In the genomic region with DNA sequence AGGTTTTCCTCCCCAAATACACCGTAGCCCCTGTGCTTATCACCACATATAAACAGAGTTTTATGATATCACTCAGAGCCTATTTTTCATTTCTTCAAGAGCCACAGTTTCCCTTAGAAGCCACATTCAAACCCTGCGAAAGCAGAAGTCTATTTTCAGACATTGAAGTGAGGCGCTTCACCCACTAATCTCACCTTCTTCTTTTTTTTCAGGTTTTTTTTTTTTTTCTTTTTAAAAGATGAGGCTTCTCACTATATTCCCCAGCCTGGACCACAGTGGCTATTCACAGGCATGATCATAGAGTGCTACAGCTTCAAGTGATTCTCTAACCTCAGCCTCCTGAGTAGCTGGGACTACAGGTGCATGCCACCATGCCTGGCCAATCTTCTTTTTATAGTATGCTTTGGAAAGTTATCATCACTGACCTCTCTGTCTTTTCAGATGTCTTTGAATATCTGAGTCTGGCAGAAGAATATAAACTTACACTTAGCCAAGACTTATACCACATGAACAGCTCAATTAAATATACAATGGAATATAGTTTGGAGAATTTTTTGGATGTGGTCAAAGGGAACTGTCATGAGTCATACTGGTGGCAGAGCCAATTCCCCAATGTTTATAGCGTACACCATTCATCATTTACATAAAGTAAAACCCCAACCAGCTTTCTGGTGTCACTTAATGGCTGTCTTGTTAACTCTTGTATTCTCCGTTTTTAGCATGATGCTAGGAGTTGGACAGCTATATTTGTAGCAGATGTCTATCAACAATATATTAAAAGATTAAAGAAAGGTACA, we compare ENCODE assay signal across 13 cellular contexts. TPM values are rescaled to one million over a fixed set of nuclear protein-coding genes. Genes with fewer than 3 reads are reported as not detected.
DNase-seq lines count a peak whose midpoint lies in the region; ATAC-seq and TF ChIP-seq lines count a peak whose summit lies in the region.
"Had no signal": no experiment of that assay in that cellular context is flagged by ENCODE, and none has a peak within 500 bp of the region (broad histone marks: within the 10 kb centered on the region; RNA-seq: fewer than 3 reads in every experiment).

No MANE protein-coding gene starts in this region.

- TF ChIP-seq CTCF in OCI-LY7 (conservative IDR thresholded peaks at IDR 0.05; ENCODE audit: low read length): no peak
- no peak for TF ChIP-seq CTCF in activated CD8-positive, alpha-beta T cell treated with anti-CD3 and anti-CD28 coated beads for 36 hours (IDR thresholded peaks at IDR 0.05)

- H3K9me3 ChIP-seq in OCI-LY7 (ENCODE audit: low read length): peaks cover 7% of the 10 kb centered on the region; the same call in 1 of the 2 replicates

- H4K20me1 ChIP-seq in OCI-LY7 (ENCODE audit: insufficient read depth, low read length): no peaks in the 10 kb centered on the region
- H4K20me1 ChIP-seq: BLaER1 treated with 17β-estradiol and CSF1 and Interleukin-3, amounts not matched to agents 10 nM and 100 nM had no signal

- no peak overlapping the region for H3K4me2 ChIP-seq in OCI-LY7 (ENCODE audit: low read length)
- H3K4me2 ChIP-seq: BLaER1 treated with 17β-estradiol and CSF1 and Interleukin-3, amounts not matched to agents 10 nM and 100 nM had no signal

- peak overlapping the region; percentile 42 for H2AFZ ChIP-seq in OCI-LY7 (ENCODE audit: low read length)

- H3K36me3 ChIP-seq in OCI-LY7 (ENCODE audit: insufficient read depth, low read length): peaks cover 3% of the 10 kb centered on the region; the same call in 1 of the 2 replicates
- H3K36me3 ChIP-seq: BLaER1 treated with 17β-estradiol and CSF1 and Interleukin-3, amounts not matched to agents 10 nM and 100 nM had no signal

- peaks cover 2% of the 10 kb centered on the region for H3K27me3 Mint-ChIP-seq in activated CD8-positive, alpha-beta T cell treated with anti-CD3 and anti-CD28 coated beads for 36 hours

- POLR2A ChIA-PET in OCI-LY7 (lab: Charles Lee): interaction anchor here (0.5 to 2.4 kb wide), 15 partner anchors 8 to 343 kb away, joined by 3 to 10 read pairs (median 4); no protein-coding TSS in a partner anchor
- POLR2A ChIA-PET in activated CD8-positive, alpha-beta T cell treated with anti-CD3 and anti-CD28 coated beads for 36 hours (lab: Charles Lee): no interaction called here

- BruUV-seq in OCI-LY7 (replicated peaks; lab: Mats Ljungman, UMichigan): no TSS peak

- no peaks in the 10 kb centered on the region for H3K36me3 Mint-ChIP-seq in activated CD8-positive, alpha-beta T cell treated with anti-CD3 and anti-CD28 coated beads for 36 hours (ENCODE audit: low read depth)

- H3K27ac Mint-ChIP-seq in activated CD8-positive, alpha-beta T cell treated with anti-CD3 and anti-CD28 coated beads for 36 hours: no peak overlapping the region

- H3K27ac ChIP-seq in OCI-LY7 (ENCODE audit: low read depth, low read length, poor library complexity, severe bottlenecking): no peak overlapping the region
- H3K27ac ChIP-seq: BLaER1 treated with 17β-estradiol and CSF1 and Interleukin-3, amounts not matched to agents 10 nM and 100 nM had no signal

- intact Hi-C loops in OCI-LY7 (cut with micrococcal nuclease; ENCODE audit: unreplicated experiment): no loop called here
- intact Hi-C loops in activated CD8-positive, alpha-beta T cell treated with anti-CD3 and anti-CD28 coated beads for 36 hours (cut with micrococcal nuclease): no loop called here

- CTCF ChIA-PET in OCI-LY7 (lab: Charles Lee; ENCODE audit: unreplicated experiment): no interaction called here
- CTCF ChIA-PET in activated CD8-positive, alpha-beta T cell treated with anti-CD3 and anti-CD28 coated beads for 36 hours (lab: Charles Lee): no interaction called here

- ATAC-seq in GM18498 (IDR thresholded peaks at IDR 0.05; ENCODE audit: unreplicated experiment) (peak; percentile 84), GM21367 (IDR thresholded peaks at IDR 0.05; ENCODE audit: unreplicated experiment) (peak; percentile 69), HG03060 (IDR thresholded peaks at IDR 0.05; ENCODE audit: low read depth, unreplicated experiment) (peak; percentile 68)
- no peak for ATAC-seq in activated CD8-positive, alpha-beta T cell treated with anti-CD3 and anti-CD28 coated beads for 36 hours

- H3K79me2 ChIP-seq in OCI-LY7 (ENCODE audit: insufficient read depth, low read depth, low read length): no peaks in the 10 kb centered on the region

- no peak overlapping the region for H3K4me3 Mint-ChIP-seq in activated CD8-positive, alpha-beta T cell treated with anti-CD3 and anti-CD28 coated beads for 36 hours

- DNase-seq in OCI-LY7 (ENCODE audit: low spot score) (no peak), activated gamma-delta T cell treated with Interleukin-2 at 50 U/mL for 16 hours (no peak), NCI-H146 (lab: John Stamatoyannopoulos, UW) (no peak), SKM-1 treated with dmso at 0.1 percent for 144 hours (lab: John Stamatoyannopoulos, UW; ENCODE audit: unreplicated experiment) (no peak)
- no peak for DNase-seq in activated CD8-positive, alpha-beta T cell treated with anti-CD3 and anti-CD28 coated beads for 36 hours
- DNase-seq: dermis blood vessel endothelial cell; Kasumi-1; NK-92 treated with Interleukin-12 subunit alpha and Interleukin-12 subunit beta, amount 100 ng/mL, for 24 hours; stimulated activated CD4-positive, alpha-beta T cell treated with anti-CD3 and anti-CD28 coated beads, Interleukin-1b, Interleukin-23, amount 100 ng/mL, for 48 hours had no signal

- H3K4me1 ChIP-seq in OCI-LY7 (ENCODE audit: insufficient read depth, low read length, poor library complexity, severe bottlenecking): peaks cover 7% of the 10 kb centered on the region

- H3K4me1 Mint-ChIP-seq in activated CD8-positive, alpha-beta T cell treated with anti-CD3 and anti-CD28 coated beads for 36 hours (ENCODE audit: low read depth): no peaks in the 10 kb centered on the region

- no peaks in the 10 kb centered on the region for H3K9me2 ChIP-seq in OCI-LY7 (ENCODE audit: insufficient read depth, low read length)

- H3K9me3 Mint-ChIP-seq in activated CD8-positive, alpha-beta T cell treated with anti-CD3 and anti-CD28 coated beads for 36 hours: no peaks in the 10 kb centered on the region

- H3K4me3 ChIP-seq in OCI-LY7 (ENCODE audit: low read depth, low read length, poor library complexity, severe bottlenecking): no peak overlapping the region
- H3K4me3 ChIP-seq: BLaER1 treated with 17β-estradiol and CSF1 and Interleukin-3, amounts not matched to agents 10 nM and 100 nM had no signal

RNA-seq across cellular contexts. Expression of a gene that starts 59.7 kb away (rescaled TPM):
- total RNA-seq in OCI-LY7 (2014; rRNA removed; shearing (Covaris generic)): 31.4 and 32.2 TPM in 2 replicates
- 43.9 and 54.3 TPM in 2 replicates for total RNA-seq in OCI-LY7 (2022)
- 1 to 10 TPM; 7.3 to 7.6 TPM for total RNA-seq in activated CD8-positive, alpha-beta T cell treated with anti-CD3 and anti-CD28 coated beads for 36 hours
